21 cellular contexts compared by ENCODE assay signal in the genomic region with DNA sequence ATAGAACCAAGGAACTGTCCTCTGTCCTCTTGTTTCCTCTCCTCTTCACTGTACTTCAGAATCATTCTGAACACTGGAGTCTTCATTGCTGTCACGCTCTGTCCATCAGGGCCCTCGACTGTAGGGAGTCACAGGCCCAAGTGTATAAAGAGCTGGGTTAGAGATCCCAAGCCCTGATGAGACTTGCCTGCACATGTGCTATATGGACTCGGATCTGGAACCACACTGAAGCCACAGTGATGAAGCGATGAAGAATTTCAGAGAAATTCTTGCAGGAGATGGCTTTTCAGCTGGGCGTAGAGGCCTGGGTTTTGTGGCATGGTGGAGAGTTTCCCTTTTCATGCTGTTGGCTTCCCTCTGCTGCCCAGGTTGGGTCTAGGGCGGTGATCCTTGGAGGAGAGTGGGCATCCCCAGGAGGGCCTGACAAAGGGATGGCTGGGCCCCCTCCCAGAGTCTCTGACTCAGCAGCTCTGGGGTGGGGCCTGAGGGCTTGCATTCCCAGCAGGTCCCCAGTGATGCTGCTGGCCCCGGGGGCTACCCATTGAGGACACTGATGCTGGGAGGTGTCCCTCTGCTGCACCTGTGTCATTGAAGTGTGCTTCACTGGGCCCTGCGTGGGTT. TPM values are rescaled to one million over a fixed set of nuclear protein-coding genes. Genes with fewer than 3 reads are reported as not detected.
"Had no signal": no experiment of that assay in that cellular context is flagged by ENCODE, and none has a peak within 500 bp of the region (broad histone marks: within the 10 kb centered on the region; RNA-seq: fewer than 3 reads in every experiment).

No MANE protein-coding gene starts in this region.

- H3K4me3 ChIP-seq: gastrocnemius medialis, mucosa of descending colon, skin epidermis, tibial artery had no signal

- H3K36me3 ChIP-seq: brain microvascular endothelial cell, gastrocnemius medialis, tibial artery had no signal

- DNase-seq: activated CD4-positive, alpha-beta T cell treated with anti-CD3 and anti-CD28 coated beads, Interleukin-2, amount 50 U/mL, for 1 hour; activated CD8-positive, alpha-beta memory T cell treated with anti-CD3 and anti-CD28 coated beads for 24 hours; anterior cingulate cortex; brain microvascular endothelial cell; cortex of kidney; effector CD4-positive, alpha-beta T cell; gastrocnemius medialis; mucosa of descending colon; natural killer cell; nucleus accumbens; stimulated activated CD4-positive, alpha-beta T cell treated with anti-CD3 and anti-CD28 coated beads, Interleukin-15, amount 100 ng/mL, for 24 hours; stimulated activated CD4-positive, alpha-beta T cell treated with anti-CD3 and anti-CD28 coated beads, Interleukin-4, amount 100 ng/mL, for 1 hour; stimulated activated naive CD4-positive, alpha-beta T cell; tibial artery had no signal

- ATAC-seq: activated CD4-positive, CD25-positive, alpha-beta regulatory T cell treated with anti-CD3 and anti-CD28 coated beads, Interleukin-2, amount 50 U/mL, for 24 hours; gastrocnemius medialis; left lobe of liver; mucosa of descending colon; natural killer cell had no signal

- FAIRE-seq: endothelial cell of umbilical vein, islet of Langerhans, urothelium cell line had no signal

- H3K27me3 ChIP-seq: brain microvascular endothelial cell, gastrocnemius medialis, tibial artery had no signal

RNA-seq across cellular contexts. Expression of a gene that starts 39.9 kb away (rescaled TPM):
- total RNA-seq: endothelial cell of umbilical vein had no signal
- polyA plus RNA-seq: fibroblast of lung had no signal
